ENCODE assay signal across 11 cellular contexts in genomic region chr7:2165610-2166594, GRCh38.
DNase-seq lines count a peak whose midpoint lies in the region; ATAC-seq lines count a peak whose summit lies in the region.
"Had no signal": no experiment of that assay in that cellular context is flagged by ENCODE, and none has a peak within 500 bp of the region (broad histone marks: within the 10 kb centered on the region; RNA-seq: fewer than 3 reads in every experiment).

No MANE protein-coding gene starts in this region.

- peaks cover 3% of the 10 kb centered on the region for H3K4me1 Mint-ChIP-seq in activated CD4-positive, alpha-beta T cell treated with anti-CD3 and anti-CD28 coated beads for 36 hours
- no peaks in the 10 kb centered on the region for H3K4me1 Mint-ChIP-seq in activated naive CD4-positive, alpha-beta T cell treated with anti-CD3 and anti-CD28 coated beads, Interleukin-2, amount 10 ng/mL, durations not matched to agents 7 days and 5 days

- peak overlapping the region; percentile 58 for H3K27ac ChIP-seq in caudate nucleus (ENCODE audit: low read depth, low read length)

- DNase-seq in 8988T, result peak; percentile 6
- peak; percentile 71 for DNase-seq in GM19240 (ENCODE audit: insufficient read length, low spot score)
- no peak for DNase-seq in caudate nucleus (lab: John Stamatoyannopoulos, UW)
- DNase-seq in activated CD4-positive, alpha-beta T cell treated with anti-CD3 and anti-CD28 coated beads for 36 hours, result no peak
- DNase-seq in NCI-H1436 (lab: John Stamatoyannopoulos, UW), result no peak
- no peak for DNase-seq in activated naive CD4-positive, alpha-beta T cell treated with anti-CD3 and anti-CD28 coated beads, Interleukin-2, amount 10 ng/mL, durations not matched to agents 7 days and 5 days
- no peak for DNase-seq in NCI-H1105 (lab: John Stamatoyannopoulos, UW)
- DNase-seq: activated CD4-positive, alpha-beta T cell treated with anti-CD3 and anti-CD28 coated beads for 4 hours; stimulated activated CD4-positive, alpha-beta T cell treated with anti-CD3 and anti-CD28 coated beads, Interleukin-12 subunit alpha, Interleukin-12 subunit beta, amount 100 ng/mL, for 4 hours had no signal

- H3K36me3 Mint-ChIP-seq in activated CD4-positive, alpha-beta T cell treated with anti-CD3 and anti-CD28 coated beads for 36 hours (ENCODE audit: low read depth), result peaks cover 6% of the 10 kb centered on the region
- H3K36me3 Mint-ChIP-seq in activated naive CD4-positive, alpha-beta T cell treated with anti-CD3 and anti-CD28 coated beads, Interleukin-2, amount 10 ng/mL, durations not matched to agents 7 days and 5 days, result no peaks in the 10 kb centered on the region

- H3K27ac Mint-ChIP-seq in activated CD4-positive, alpha-beta T cell treated with anti-CD3 and anti-CD28 coated beads for 36 hours, result no peak overlapping the region
- no peak overlapping the region for H3K27ac Mint-ChIP-seq in activated naive CD4-positive, alpha-beta T cell treated with anti-CD3 and anti-CD28 coated beads, Interleukin-2, amount 10 ng/mL, durations not matched to agents 7 days and 5 days
- H3K27ac Mint-ChIP-seq: dendritic cell treated with granulocyte-macrophage colony-stimulating factor and Interleukin-4, amounts not matched to agents 40 ng/mL and 50 ng/mL, for 4 days had no signal

- intact Hi-C loops in activated CD4-positive, alpha-beta T cell treated with anti-CD3 and anti-CD28 coated beads for 36 hours (cut with DNase I, micrococcal nuclease), result no loop called here

- CTCF ChIA-PET in activated CD4-positive, alpha-beta T cell treated with anti-CD3 and anti-CD28 coated beads for 36 hours (lab: Charles Lee), result no interaction called here
- CTCF ChIA-PET in activated naive CD4-positive, alpha-beta T cell treated with anti-CD3 and anti-CD28 coated beads, Interleukin-2, amount 10 ng/mL, durations not matched to agents 7 days and 5 days (lab: Charles Lee), result no interaction called here

- POLR2A ChIA-PET in activated CD4-positive, alpha-beta T cell treated with anti-CD3 and anti-CD28 coated beads for 36 hours (lab: Charles Lee), result no interaction called here

- no peak overlapping the region for H3K4me3 Mint-ChIP-seq in activated CD4-positive, alpha-beta T cell treated with anti-CD3 and anti-CD28 coated beads for 36 hours
- H3K4me3 Mint-ChIP-seq in activated naive CD4-positive, alpha-beta T cell treated with anti-CD3 and anti-CD28 coated beads, Interleukin-2, amount 10 ng/mL, durations not matched to agents 7 days and 5 days, result no peak overlapping the region
- H3K4me3 Mint-ChIP-seq: dendritic cell treated with granulocyte-macrophage colony-stimulating factor and Interleukin-4, amounts not matched to agents 40 ng/mL and 50 ng/mL, for 4 days had no signal

- ATAC-seq in HG02981 (IDR thresholded peaks at IDR 0.05; ENCODE audit: unreplicated experiment), result peak; percentile 96
- ATAC-seq in activated CD4-positive, alpha-beta T cell treated with anti-CD3 and anti-CD28 coated beads for 36 hours, result no peak

- H3K9me3 Mint-ChIP-seq in activated CD4-positive, alpha-beta T cell treated with anti-CD3 and anti-CD28 coated beads for 36 hours (ENCODE audit: low read depth), result no peaks in the 10 kb centered on the region
- no peaks in the 10 kb centered on the region for H3K9me3 Mint-ChIP-seq in activated naive CD4-positive, alpha-beta T cell treated with anti-CD3 and anti-CD28 coated beads, Interleukin-2, amount 10 ng/mL, durations not matched to agents 7 days and 5 days
- H3K9me3 Mint-ChIP-seq: dendritic cell treated with granulocyte-macrophage colony-stimulating factor and Interleukin-4, amounts not matched to agents 40 ng/mL and 50 ng/mL, for 4 days had no signal

- H3K27me3 Mint-ChIP-seq in activated CD4-positive, alpha-beta T cell treated with anti-CD3 and anti-CD28 coated beads for 36 hours, result no peaks in the 10 kb centered on the region
- H3K27me3 Mint-ChIP-seq in activated naive CD4-positive, alpha-beta T cell treated with anti-CD3 and anti-CD28 coated beads, Interleukin-2, amount 10 ng/mL, durations not matched to agents 7 days and 5 days, result no peaks in the 10 kb centered on the region
- H3K27me3 Mint-ChIP-seq: dendritic cell treated with granulocyte-macrophage colony-stimulating factor and Interleukin-4, amounts not matched to agents 40 ng/mL and 50 ng/mL, for 4 days had no signal

Comparison
In these comparisons a context has a peak if more than half of its experiments do, and no peak if none do; other contexts are left out.
1. DNase-seq: peak in 8988T (single experiment) and GM19240 (single experiment); none in caudate nucleus (0 of 61), activated CD4-positive, alpha-beta T cell treated with anti-CD3 and anti-CD28 coated beads for 36 hours (single experiment), NCI-H1436 (single experiment), activated naive CD4-positive, alpha-beta T cell treated with anti-CD3 and anti-CD28 coated beads, Interleukin-2, amount 10 ng/mL, durations not matched to agents 7 days and 5 days (single experiment) and NCI-H1105 (single experiment).